1 cellular context compared by ENCODE assay signal in the genomic region with DNA sequence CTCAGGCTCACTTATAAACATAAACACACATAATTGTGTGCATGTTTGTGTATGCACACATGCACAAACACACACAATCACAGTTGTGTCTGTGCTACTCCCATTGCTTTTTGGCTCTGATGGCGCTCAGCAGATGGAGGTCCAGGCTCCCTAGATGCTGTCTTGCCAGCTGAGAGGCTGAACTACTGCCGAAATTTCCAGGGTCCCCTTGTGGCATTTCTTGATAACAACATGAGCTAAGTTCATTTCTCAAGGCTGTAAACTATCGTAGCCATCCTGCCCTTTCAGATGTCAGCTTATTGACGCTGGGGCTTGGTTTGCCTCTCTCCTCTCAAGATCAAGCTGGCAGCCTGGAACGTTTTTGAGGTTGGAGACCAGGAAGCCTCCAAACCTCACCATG.
TF ChIP-seq lines count a peak whose summit lies in the region.

No MANE protein-coding gene starts in this region.

TF ChIP-seq in SK-N-SH, 30 proteins besides CTCF, POLR2A, EP300 and RAD21 (continued from another document):
- TF ChIP-seq, protein P1, sequence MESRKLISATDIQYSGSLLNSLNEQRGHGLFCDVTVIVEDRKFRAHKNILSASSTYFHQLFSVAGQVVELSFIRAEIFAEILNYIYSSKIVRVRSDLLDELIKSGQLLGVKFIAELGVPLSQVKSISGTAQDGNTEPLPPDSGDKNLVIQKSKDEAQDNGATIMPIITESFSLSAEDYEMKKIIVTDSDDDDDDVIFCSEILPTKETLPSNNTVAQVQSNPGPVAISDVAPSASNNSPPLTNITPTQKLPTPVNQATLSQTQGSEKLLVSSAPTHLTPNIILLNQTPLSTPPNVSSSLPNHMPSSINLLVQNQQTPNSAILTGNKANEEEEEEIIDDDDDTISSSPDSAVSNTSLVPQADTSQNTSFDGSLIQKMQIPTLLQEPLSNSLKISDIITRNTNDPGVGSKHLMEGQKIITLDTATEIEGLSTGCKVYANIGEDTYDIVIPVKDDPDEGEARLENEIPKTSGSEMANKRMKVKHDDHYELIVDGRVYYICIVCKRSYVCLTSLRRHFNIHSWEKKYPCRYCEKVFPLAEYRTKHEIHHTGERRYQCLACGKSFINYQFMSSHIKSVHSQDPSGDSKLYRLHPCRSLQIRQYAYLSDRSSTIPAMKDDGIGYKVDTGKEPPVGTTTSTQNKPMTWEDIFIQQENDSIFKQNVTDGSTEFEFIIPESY (IDR thresholded peaks at IDR 0.05; ENCODE audit: borderline replicate concordance, low read depth) = no peak
- no peak for TF ChIP-seq YY1 (IDR thresholded peaks at IDR 0.05; ENCODE audit: low read depth)
- no peak for TF ChIP-seq ELF1 (IDR thresholded peaks at IDR 0.05)
- TF ChIP-seq GATA2 (CRISPR knock-in tag; IDR thresholded peaks at IDR 0.05) = no peak
- TF ChIP-seq RXRA (IDR thresholded peaks at IDR 0.05; ENCODE audit: borderline replicate concordance, low read depth) = no peak
- no peak for TF ChIP-seq RFX5 (IDR thresholded peaks at IDR 0.05; ENCODE audit: low read length)
- TF ChIP-seq CHD2 (IDR thresholded peaks at IDR 0.05; ENCODE audit: low read length, partially characterized antibody) = no peak
- TF ChIP-seq FOXM1 (IDR thresholded peaks at IDR 0.05; ENCODE audit: low read depth) = no peak
- no peak for TF ChIP-seq GABPA (IDR thresholded peaks at IDR 0.05; ENCODE audit: low read depth)
- TF ChIP-seq FOSL2 (IDR thresholded peaks at IDR 0.05; ENCODE audit: borderline replicate concordance, low read depth) = no peak
TF ChIP-seq in SK-N-SH: peak in this region for 0.
